In genomic region chr15:101138086-101138660, GRCh38 we compare ENCODE assay signal across 25 cellular contexts.
DNase-seq lines count a peak whose midpoint lies in the region; ATAC-seq and TF ChIP-seq lines count a peak whose summit lies in the region.
"Had no signal": no experiment of that assay in that cellular context is flagged by ENCODE, and none has a peak within 500 bp of the region (broad histone marks: within the 10 kb centered on the region; RNA-seq: fewer than 3 reads in every experiment).

No MANE protein-coding gene starts in this region.

- H3K14ac ChIP-seq in neuronal stem cell (ENCODE audit: low read length) = no peak overlapping the region

- H3K4me1 ChIP-seq in neuronal stem cell (ENCODE audit: control insufficient read depth in 2 of 2, insufficient read depth in 1 of 2, low read depth in 1 of 2, low read length in 2 of 2) = peaks cover 3% of the 10 kb centered on the region in 2 donors
- H3K4me1 ChIP-seq in upper lobe of right lung = no peaks in the 10 kb centered on the region
- H3K4me1 ChIP-seq: parathyroid adenoma had no signal

- H4K91ac ChIP-seq in neuronal stem cell (ENCODE audit: low read depth, low read length, poor library complexity) = no peak overlapping the region

- H3K9ac ChIP-seq in neuronal stem cell (ENCODE audit: low read depth, low read length, poor library complexity) = no peak overlapping the region
- H3K9ac ChIP-seq: parathyroid adenoma had no signal

- H2BK12ac ChIP-seq in neuronal stem cell (ENCODE audit: low read length) = no peak overlapping the region

- H3K4me2 ChIP-seq in neuronal stem cell (ENCODE audit: insufficient read depth, low read length, poor library complexity, severe bottlenecking) = no peak overlapping the region

- H4K8ac ChIP-seq in neuronal stem cell (ENCODE audit: low read depth, low read length) = no peak overlapping the region

- H3K4me3 ChIP-seq in neuronal stem cell (ENCODE audit: low read length in 2 of 2) = no peak overlapping the region
- no peak overlapping the region for H3K4me3 ChIP-seq in upper lobe of right lung
- H3K4me3 ChIP-seq: heart right ventricle, thoracic aorta had no signal

- WGBS in neuronal stem cell (ENCODE audit: extremely low coverage in 2 of 2, insufficient read length in 2 of 2, insufficient replicate concordance in 1 of 2), 2 donors = no CpG with 5 or more reads among the region's 14 CpGs

- H3K4me1 Mint-ChIP-seq in natural killer cell treated with Interleukin-12 subunit alpha and Interleukin-12 subunit beta and Interleukin-15 and Interleukin-18, amount 100 ng/mL, for 72 hours (ENCODE audit: low read depth in 2 of 2) = peaks cover 35 to 39% of the 10 kb centered on the region in 2 donors
- H3K4me1 Mint-ChIP-seq in natural killer cell = peaks cover 35 to 36% of the 10 kb centered on the region in 2 donors
- peaks cover 52% of the 10 kb centered on the region for H3K4me1 Mint-ChIP-seq in activated T-helper 1 cell treated with anti-CD3 and anti-CD28 coated beads, Interleukin-12 subunit alpha, Interleukin-12 subunit beta, Interleukin-2, Interleukin-4 antibody, amounts not matched to agents 30 ng/mL and 10 ng/mL and 1 ng/mL, durations not matched to agents 14 hours and 24 hours and 36 hours (ENCODE audit: low read depth)

- H3K18ac ChIP-seq in neuronal stem cell (ENCODE audit: low read length) = no peak overlapping the region

- H3K27me3 ChIP-seq in neuronal stem cell (ENCODE audit: control insufficient read depth in 3 of 3, insufficient read depth in 3 of 3, low read depth in 1 of 3, low read length in 3 of 3) (no peaks in the 10 kb centered on the region), upper lobe of right lung (no peaks in the 10 kb centered on the region)
- H3K27me3 ChIP-seq: heart right ventricle had no signal

- H3K4me3 Mint-ChIP-seq in natural killer cell treated with Interleukin-12 subunit alpha and Interleukin-12 subunit beta and Interleukin-15 and Interleukin-18, amount 100 ng/mL, for 72 hours = peak overlapping the region; percentile 47
- H3K4me3 Mint-ChIP-seq in natural killer cell = no peak overlapping the region
- H3K4me3 Mint-ChIP-seq in activated T-helper 1 cell treated with anti-CD3 and anti-CD28 coated beads, Interleukin-12 subunit alpha, Interleukin-12 subunit beta, Interleukin-2, Interleukin-4 antibody, amounts not matched to agents 30 ng/mL and 10 ng/mL and 1 ng/mL, durations not matched to agents 14 hours and 24 hours and 36 hours = no peak overlapping the region
- H3K4me3 Mint-ChIP-seq: activated naive CD4-positive, alpha-beta T cell treated with anti-CD3 and anti-CD28 coated beads for 36 hours; nephron had no signal

- intact Hi-C loops in natural killer cell (cut with micrococcal nuclease) (loop anchor here (5.0 kb wide), 2 partner anchors 51 to 104 kb away; no protein-coding TSS in a partner anchor), upper lobe of right lung (cut with DNase I) (no loop called here)
- intact Hi-C loops in activated T-helper 1 cell treated with anti-CD3 and anti-CD28 coated beads, Interleukin-12 subunit alpha, Interleukin-12 subunit beta, Interleukin-2, Interleukin-4 antibody, amounts not matched to agents 30 ng/mL and 10 ng/mL and 1 ng/mL, durations not matched to agents 14 hours and 24 hours and 36 hours (cut with micrococcal nuclease) = no loop called here

- H3K9me3 ChIP-seq in neuronal stem cell (replicated peaks in 1 of 2; ENCODE audit: control insufficient read depth in 2 of 2, insufficient read depth in 1 of 2, low read depth in 1 of 2, low read length in 2 of 2) (peaks cover 1 to 3% of the 10 kb centered on the region in 2 donors), upper lobe of right lung (no peaks in the 10 kb centered on the region)
- H3K9me3 ChIP-seq: thoracic aorta had no signal

- H3K36me3 ChIP-seq in neuronal stem cell (replicated peaks in 1 of 2; ENCODE audit: control insufficient read depth in 2 of 2, insufficient read depth in 2 of 2, low read length in 2 of 2) = no peaks in the 10 kb centered on the region
- no peaks in the 10 kb centered on the region for H3K36me3 ChIP-seq in upper lobe of right lung
- H3K36me3 ChIP-seq: heart right ventricle, thoracic aorta, WERI-Rb-1 had no signal

- H3K4ac ChIP-seq in neuronal stem cell (ENCODE audit: low read length) = no peak overlapping the region

- peak overlapping the region; percentile 31 for H2AK5ac ChIP-seq in neuronal stem cell (ENCODE audit: low read depth, low read length)

- H2BK5ac ChIP-seq in neuronal stem cell (ENCODE audit: low read length) = no peak overlapping the region

- no peak for ATAC-seq in natural killer cell treated with Interleukin-12 subunit alpha and Interleukin-12 subunit beta and Interleukin-15 and Interleukin-18, amount 100 ng/mL, for 72 hours
- ATAC-seq in natural killer cell (no peak), HG03175 (IDR thresholded peaks at IDR 0.05; ENCODE audit: unreplicated experiment) (no peak), upper lobe of right lung (no peak)

- no peaks in the 10 kb centered on the region for H3K27me3 Mint-ChIP-seq in natural killer cell treated with Interleukin-12 subunit alpha and Interleukin-12 subunit beta and Interleukin-15 and Interleukin-18, amount 100 ng/mL, for 72 hours
- H3K27me3 Mint-ChIP-seq in natural killer cell (ENCODE audit: low read depth in 2 of 2) = no peaks in the 10 kb centered on the region
- H3K27me3 Mint-ChIP-seq in activated T-helper 1 cell treated with anti-CD3 and anti-CD28 coated beads, Interleukin-12 subunit alpha, Interleukin-12 subunit beta, Interleukin-2, Interleukin-4 antibody, amounts not matched to agents 30 ng/mL and 10 ng/mL and 1 ng/mL, durations not matched to agents 14 hours and 24 hours and 36 hours (ENCODE audit: insufficient read depth) = no peaks in the 10 kb centered on the region
- H3K27me3 Mint-ChIP-seq: stimulated activated naive CD8-positive, alpha-beta T cell treated with anti-CD3 and anti-CD28 coated beads, Interleukin-15, amount 100 ng/mL, for 72 hours had no signal

- H3K79me1 ChIP-seq in neuronal stem cell (ENCODE audit: low read depth, low read length) = no peaks in the 10 kb centered on the region

- H3K36me3 Mint-ChIP-seq in natural killer cell treated with Interleukin-12 subunit alpha and Interleukin-12 subunit beta and Interleukin-15 and Interleukin-18, amount 100 ng/mL, for 72 hours = no peaks in the 10 kb centered on the region
- H3K36me3 Mint-ChIP-seq in natural killer cell = no peaks in the 10 kb centered on the region
- H3K36me3 Mint-ChIP-seq in activated T-helper 1 cell treated with anti-CD3 and anti-CD28 coated beads, Interleukin-12 subunit alpha, Interleukin-12 subunit beta, Interleukin-2, Interleukin-4 antibody, amounts not matched to agents 30 ng/mL and 10 ng/mL and 1 ng/mL, durations not matched to agents 14 hours and 24 hours and 36 hours (ENCODE audit: low read depth) = no peaks in the 10 kb centered on the region

- H3K9me3 Mint-ChIP-seq in natural killer cell treated with Interleukin-12 subunit alpha and Interleukin-12 subunit beta and Interleukin-15 and Interleukin-18, amount 100 ng/mL, for 72 hours = no peaks in the 10 kb centered on the region
- H3K9me3 Mint-ChIP-seq in natural killer cell = peaks cover 0 to 3% of the 10 kb centered on the region in 2 donors
- peaks cover 10% of the 10 kb centered on the region for H3K9me3 Mint-ChIP-seq in activated T-helper 1 cell treated with anti-CD3 and anti-CD28 coated beads, Interleukin-12 subunit alpha, Interleukin-12 subunit beta, Interleukin-2, Interleukin-4 antibody, amounts not matched to agents 30 ng/mL and 10 ng/mL and 1 ng/mL, durations not matched to agents 14 hours and 24 hours and 36 hours
- H3K9me3 Mint-ChIP-seq: stimulated activated naive CD8-positive, alpha-beta T cell treated with anti-CD3 and anti-CD28 coated beads, Interleukin-15, amount 100 ng/mL, for 72 hours had no signal

- TF ChIP-seq CTCF in natural killer cell (IDR thresholded peaks at IDR 0.05) (no peak), upper lobe of right lung (IDR thresholded peaks at IDR 0.05) (no peak)

- peak overlapping the region in 1 of 2 donors; percentile 65 for H3K27ac Mint-ChIP-seq in natural killer cell treated with Interleukin-12 subunit alpha and Interleukin-12 subunit beta and Interleukin-15 and Interleukin-18, amount 100 ng/mL, for 72 hours
- peak overlapping the region in 1 of 2 donors; percentile 67 for H3K27ac Mint-ChIP-seq in natural killer cell
- peak overlapping the region; percentile 0 for H3K27ac Mint-ChIP-seq in activated T-helper 1 cell treated with anti-CD3 and anti-CD28 coated beads, Interleukin-12 subunit alpha, Interleukin-12 subunit beta, Interleukin-2, Interleukin-4 antibody, amounts not matched to agents 30 ng/mL and 10 ng/mL and 1 ng/mL, durations not matched to agents 14 hours and 24 hours and 36 hours
- H3K27ac Mint-ChIP-seq: activated naive CD4-positive, alpha-beta T cell treated with anti-CD3 and anti-CD28 coated beads for 36 hours had no signal

- H2BK120ac ChIP-seq in neuronal stem cell (ENCODE audit: low read depth, low read length) = no peak overlapping the region

- H3K23ac ChIP-seq in neuronal stem cell (ENCODE audit: low read depth, low read length, poor library complexity) = peak overlapping the region; percentile 3

- H2AFZ ChIP-seq in neuronal stem cell (ENCODE audit: low read length) = peak overlapping the region; percentile 8
- H2AFZ ChIP-seq: parathyroid adenoma had no signal

- no peak overlapping the region for H2BK15ac ChIP-seq in neuronal stem cell (ENCODE audit: low read length)

- DNase-seq in natural killer cell treated with Interleukin-12 subunit alpha and Interleukin-12 subunit beta and Interleukin-15 and Interleukin-18, amount 100 ng/mL, for 72 hours (ENCODE audit: low spot score) = no peak
- DNase-seq in natural killer cell = no peak
- DNase-seq in activated T-helper 1 cell treated with anti-CD3 and anti-CD28 coated beads, Interleukin-12 subunit alpha, Interleukin-12 subunit beta, Interleukin-2, Interleukin-4 antibody, amounts not matched to agents 30 ng/mL and 10 ng/mL and 1 ng/mL, durations not matched to agents 14 hours and 24 hours and 36 hours (ENCODE audit: low spot score) = no peak
- no peak for DNase-seq in neuronal stem cell (ENCODE audit: low spot score)
- DNase-seq in hippocampal formation (lab: John Stamatoyannopoulos, UW) = no peak
- no peak for DNase-seq in upper lobe of right lung
- DNase-seq: ACHN; activated CD4-positive, alpha-beta T cell treated with anti-CD3 and anti-CD28 coated beads, Interleukin-2, amount 50 U/mL, for 1 hour; DMS153; H9; heart right ventricle; kidney glomerular epithelial cell; NCI-H1436; NCI-H2081; NCI-H226; NCI-H69; SHP77; stimulated activated CD4-positive, alpha-beta T cell treated with anti-CD3 and anti-CD28 coated beads, Interleukin-2, amount 100 ng/mL, for 24 hours; WERI-Rb-1 had no signal

- H3K27ac ChIP-seq in neuronal stem cell (replicated peaks; ENCODE audit: low read length) = no peak overlapping the region
- no peak overlapping the region for H3K27ac ChIP-seq in upper lobe of right lung
- H3K27ac ChIP-seq: parathyroid adenoma, WERI-Rb-1 had no signal
